In genomic region chr3:33074217-33075067, GRCh38 we compare ENCODE assay signal across 1 cellular context.
TF ChIP-seq lines count a peak whose summit lies in the region.

No MANE protein-coding gene starts in this region.

TF ChIP-seq in K562, 482 proteins besides CTCF, POLR2A, EP300 and RAD21 (continued from another document):
- TF ChIP-seq, protein P1, sequence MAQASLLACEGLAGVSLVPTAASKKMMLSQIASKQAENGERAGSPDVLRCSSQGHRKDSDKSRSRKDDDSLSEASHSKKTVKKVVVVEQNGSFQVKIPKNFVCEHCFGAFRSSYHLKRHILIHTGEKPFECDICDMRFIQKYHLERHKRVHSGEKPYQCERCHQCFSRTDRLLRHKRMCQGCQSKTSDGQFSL (CRISPR knock-in tag; IDR thresholded peaks at IDR 0.05), result peak; percentile 90
- TF ChIP-seq, protein P1 (tag; IDR thresholded peaks at IDR 0.05), result peak in 1 of 2 experiments; percentile 58; a peak in 1 of 4 replicates
- TF ChIP-seq CHAMP1 (IDR thresholded peaks at IDR 0.05) (0 out of 2 replicates have a peak, but pooled peaks have one; percentile 33), TAF15 (IDR thresholded peaks at IDR 0.05; ENCODE audit: low read depth, low read length) (no peak), MEIS2 (IDR thresholded peaks at IDR 0.05; ENCODE audit: partially characterized antibody) (no peak), ZFP30 (CRISPR knock-in tag; IDR thresholded peaks at IDR 0.05; ENCODE audit: borderline replicate concordance) (no peak), TBL1XR1 (IDR thresholded peaks at IDR 0.05; ENCODE audit: low read length in 2 of 2) (peak; percentile 44 to 62; a peak in 1 of 4 replicates), STAG1 (CRISPR knock-in tag; IDR thresholded peaks at IDR 0.05; ENCODE audit: borderline replicate concordance) (peak; percentile 13; the same call in 1 of the 2 replicates), U2AF1 (optimal IDR thresholded peaks at IDR 0.05; ENCODE audit: low read depth, low read length) (peak; percentile 47), SMARCC2 (IDR thresholded peaks at IDR 0.05; ENCODE audit: low read depth) (no peak), IRF2 (CRISPR knock-in tag; IDR thresholded peaks at IDR 0.05) (no peak), ZNF133 (CRISPR knock-in tag; IDR thresholded peaks at IDR 0.05) (no peak), RCOR1 (IDR thresholded peaks at IDR 0.05; ENCODE audit: borderline replicate concordance in 1 of 2, low read depth in 2 of 2, low read length in 2 of 2) (peak in 1 of 2 experiments; percentile 60; a peak in 1 of 4 replicates), PRMT5 (CRISPR knock-in tag; IDR thresholded peaks at IDR 0.05) (no peak), ZNF121 (CRISPR knock-in tag; conservative IDR thresholded peaks at IDR 0.05) (no peak), CTBP1 (IDR thresholded peaks at IDR 0.05; ENCODE audit: borderline replicate concordance) (peak; percentile 25; the same call in 1 of the 2 replicates), NFE2 (IDR thresholded peaks at IDR 0.05; ENCODE audit: low read depth) (no peak), NCOA2 (IDR thresholded peaks at IDR 0.05; ENCODE audit: partially characterized antibody in 2 of 2) (no peak), ELK3 (CRISPR knock-in tag; IDR thresholded peaks at IDR 0.05) (no peak), SMARCE1 (IDR thresholded peaks at IDR 0.05) (no peak), GATAD2A (IDR thresholded peaks at IDR 0.05) (0 out of 2 replicates have a peak, but pooled peaks have one; percentile 14), HOXB6 (CRISPR knock-in tag; IDR thresholded peaks at IDR 0.05; ENCODE audit: borderline replicate concordance) (no peak), ESRRA (IDR thresholded peaks at IDR 0.05; ENCODE audit: borderline replicate concordance, low read depth) (0 out of 2 replicates have a peak, but pooled peaks have one; percentile 16), ZNF79 (CRISPR knock-in tag; IDR thresholded peaks at IDR 0.05; ENCODE audit: low read depth) (no peak), HMBOX1 (IDR thresholded peaks at IDR 0.05) (peak; percentile 76), ZBTB49 (CRISPR knock-in tag; IDR thresholded peaks at IDR 0.05; ENCODE audit: borderline replicate concordance) (no peak), STAT5A (IDR thresholded peaks at IDR 0.05; ENCODE audit: borderline replicate concordance, low read length) (0 out of 2 replicates have a peak, but pooled peaks have one; percentile 13), ZNF407 (IDR thresholded peaks at IDR 0.05; ENCODE audit: low read depth) (no peak), ZBTB7A (IDR thresholded peaks at IDR 0.05; ENCODE audit: borderline replicate concordance, control insufficient read depth, low read depth, low read length) (0 out of 2 replicates have a peak, but pooled peaks have one; percentile 50), RBFOX2 (IDR thresholded peaks at IDR 0.05; ENCODE audit: low read depth, low read length) (no peak), BRF1 (IDR thresholded peaks at IDR 0.05; ENCODE audit: borderline replicate concordance, extremely low read depth, insufficient read length) (no peak), DEAF1 (CRISPR knock-in tag; IDR thresholded peaks at IDR 0.05) (peak; percentile 69), TOE1 (IDR thresholded peaks at IDR 0.05; ENCODE audit: borderline replicate concordance) (0 out of 2 replicates have a peak, but pooled peaks have one; percentile 25), TOE1 (CRISPR knock-in tag; IDR thresholded peaks at IDR 0.05; ENCODE audit: borderline replicate concordance, low read depth) (no peak), JUND (IDR thresholded peaks at IDR 0.05; ENCODE audit: borderline replicate concordance, low read depth, low read length) (peak; percentile 58; the same call in 1 of the 2 replicates), JUND (tag; IDR thresholded peaks at IDR 0.05; ENCODE audit: borderline replicate concordance, low read depth, low read length) (no peak; the same call in 2 of the 3 replicates), ZFP36 (IDR thresholded peaks at IDR 0.05; ENCODE audit: low read depth, low read length, partially characterized antibody) (no peak)
- TF ChIP-seq, protein P2, sequence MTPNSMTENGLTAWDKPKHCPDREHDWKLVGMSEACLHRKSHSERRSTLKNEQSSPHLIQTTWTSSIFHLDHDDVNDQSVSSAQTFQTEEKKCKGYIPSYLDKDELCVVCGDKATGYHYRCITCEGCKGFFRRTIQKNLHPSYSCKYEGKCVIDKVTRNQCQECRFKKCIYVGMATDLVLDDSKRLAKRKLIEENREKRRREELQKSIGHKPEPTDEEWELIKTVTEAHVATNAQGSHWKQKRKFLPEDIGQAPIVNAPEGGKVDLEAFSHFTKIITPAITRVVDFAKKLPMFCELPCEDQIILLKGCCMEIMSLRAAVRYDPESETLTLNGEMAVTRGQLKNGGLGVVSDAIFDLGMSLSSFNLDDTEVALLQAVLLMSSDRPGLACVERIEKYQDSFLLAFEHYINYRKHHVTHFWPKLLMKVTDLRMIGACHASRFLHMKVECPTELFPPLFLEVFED (CRISPR knock-in tag; conservative IDR thresholded peaks at IDR 0.05), result 0 out of 2 replicates have a peak, but pooled peaks have one; percentile 16
- TF ChIP-seq, protein P3, sequence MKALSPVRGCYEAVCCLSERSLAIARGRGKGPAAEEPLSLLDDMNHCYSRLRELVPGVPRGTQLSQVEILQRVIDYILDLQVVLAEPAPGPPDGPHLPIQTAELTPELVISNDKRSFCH (CRISPR knock-in tag; IDR thresholded peaks at IDR 0.05), result no peak
- TF ChIP-seq, protein P3 (tag; IDR thresholded peaks at IDR 0.05), result no peak
